ENCODE assay signal across 24 cellular contexts in the genomic region with DNA sequence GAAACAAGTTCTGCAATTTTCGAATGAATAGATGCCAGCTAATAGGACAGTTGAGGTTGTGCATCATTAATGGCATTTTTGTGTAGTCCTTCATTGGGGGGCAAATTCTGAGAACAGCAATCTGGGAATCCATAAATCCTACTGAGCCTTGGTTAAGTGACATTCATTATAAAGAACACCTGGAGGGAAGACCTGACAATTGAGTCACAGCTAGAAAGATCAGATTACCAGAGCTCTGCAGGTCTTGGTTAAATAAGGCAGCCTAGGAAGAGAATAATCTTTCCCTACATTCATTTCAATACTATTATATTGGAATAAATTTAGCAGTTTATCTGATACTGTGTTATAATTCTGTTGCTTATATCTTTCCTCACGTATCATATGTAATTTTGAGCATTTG. TPM values are rescaled to one million over a fixed set of nuclear protein-coding genes. Genes with fewer than 3 reads are reported as not detected.
DNase-seq lines count a peak whose midpoint lies in the region.
"Had no signal": no experiment of that assay in that cellular context is flagged by ENCODE, and none has a peak within 500 bp of the region (broad histone marks: within the 10 kb centered on the region; RNA-seq: fewer than 3 reads in every experiment).

No MANE protein-coding gene starts in this region.

- WGBS in iPS DF 6.9 (ENCODE audit: insufficient coverage, insufficient read length), result no CpG with 5 or more reads among the region's 2 CpGs

- H3K36me3 ChIP-seq in H7 (replicated peaks; ENCODE audit: control insufficient read depth, insufficient read depth, low read length) (no peaks in the 10 kb centered on the region), iPS DF 6.9 (ENCODE audit: control insufficient read depth, insufficient read depth, low read length) (no peaks in the 10 kb centered on the region)
- H3K36me3 ChIP-seq: adrenal gland, heart left ventricle, Peyer's patch, stomach, upper lobe of left lung had no signal

- H3K27ac ChIP-seq in iPS DF 6.9 (ENCODE audit: low read length), result no peak overlapping the region
- H3K27ac ChIP-seq: adrenal gland, heart left ventricle, Peyer's patch, stomach, upper lobe of left lung had no signal

- no peaks in the 10 kb centered on the region for H3K4me1 ChIP-seq in iPS DF 6.9 (ENCODE audit: control insufficient read depth, insufficient read depth, low read length)
- H3K4me1 ChIP-seq: adrenal gland, heart left ventricle, Peyer's patch, stomach, upper lobe of left lung had no signal

- H3K4me3 ChIP-seq in H7 (ENCODE audit: insufficient read depth, low read depth, low read length) (no peak overlapping the region), iPS DF 6.9 (ENCODE audit: low read length) (no peak overlapping the region)
- H3K4me3 ChIP-seq: adrenal gland, heart left ventricle, Peyer's patch, stomach, upper lobe of left lung had no signal

- DNase-seq in H7, result peak; percentile 31
- peak; percentile 19 for DNase-seq in NCI-H2029 treated with DMSO at 0.1 percent for 48 hours (lab: John Stamatoyannopoulos, UW)
- peak; percentile 95 for DNase-seq in NCI-H748 (lab: John Stamatoyannopoulos, UW; ENCODE audit: unreplicated experiment)
- DNase-seq in iPS DF 6.9 (ENCODE audit: low read depth, low spot score), result peak; percentile 9
- DNase-seq in cerebellum (ENCODE audit: low spot score), result no peak
- no peak for DNase-seq in SKM-1 (lab: John Stamatoyannopoulos, UW; ENCODE audit: unreplicated experiment)
- no peak for DNase-seq in stimulated activated CD4-positive, alpha-beta T cell treated with anti-CD3 and anti-CD28 coated beads, Interleukin-2, amount 100 ng/mL, for 24 hours
- DNase-seq: activated B cell treated with CpG ODN at 0.5 μM for 24 hours; activated CD4-positive, alpha-beta memory T cell treated with anti-CD3 and anti-CD28 coated beads for 36 hours; activated T-cell treated with anti-CD3 and anti-CD28 coated beads for 4 hours; adrenal gland; CD4-positive, alpha-beta T cell; heart left ventricle; islet precursor cell; Kasumi-1; mammary epithelial cell; NCI-H1048; nucleus accumbens; Peyer's patch; retina; stimulated activated CD4-positive, alpha-beta T cell treated with anti-CD3 and anti-CD28 coated beads, Interleukin-4, amount 100 ng/mL, for 24 hours; stomach; T-helper 9 cell; upper lobe of left lung had no signal

- H3K27me3 ChIP-seq in H7 (ENCODE audit: control insufficient read depth, insufficient read depth, low read length) (no peaks in the 10 kb centered on the region), iPS DF 6.9 (ENCODE audit: control insufficient read depth, insufficient read depth, low read length) (no peaks in the 10 kb centered on the region)
- H3K27me3 ChIP-seq: adrenal gland, heart left ventricle, Peyer's patch, stomach, upper lobe of left lung had no signal

- H3K9me3 ChIP-seq in iPS DF 6.9 (ENCODE audit: control insufficient read depth, insufficient read depth, low read length), result no peaks in the 10 kb centered on the region
- H3K9me3 ChIP-seq: adrenal gland, heart left ventricle, Peyer's patch, stomach, upper lobe of left lung had no signal

RNA-seq across cellular contexts. Expression of gene KCNH7, which starts 14.2 kb away (rescaled TPM):
- 0.03 and 0.59 TPM in 2 replicates for total RNA-seq in H7 (2014; rRNA removed; shearing (Covaris generic))
- total RNA-seq in cerebellum, result 46.8 TPM
- total RNA-seq: activated B cell treated with CpG ODN at 0.5 μM for 24 hours; activated CD4-positive, alpha-beta memory T cell treated with anti-CD3 and anti-CD28 coated beads for 36 hours; CD4-positive, alpha-beta T cell; mammary epithelial cell; Peyer's patch had no signal

Comparison
In these comparisons a context has a peak if more than half of its experiments do, and no peak if none do; other contexts are left out.
1. DNase-seq: peak in H7 (single experiment), NCI-H2029 treated with DMSO at 0.1 percent for 48 hours (single experiment), NCI-H748 (single experiment) and iPS DF 6.9 (single experiment); none in cerebellum (single experiment), SKM-1 (single experiment) and stimulated activated CD4-positive, alpha-beta T cell treated with anti-CD3 and anti-CD28 coated beads, Interleukin-2, amount 100 ng/mL, for 24 hours (0 of 2).
2. RNA of gene KCNH7, which starts 14.2 kb away (total RNA-seq): 46.8 TPM in cerebellum (single experiment); 0.03 to 0.59 TPM in H7; every median in the first group is over 10 times any median in the second.